In the genomic region with DNA sequence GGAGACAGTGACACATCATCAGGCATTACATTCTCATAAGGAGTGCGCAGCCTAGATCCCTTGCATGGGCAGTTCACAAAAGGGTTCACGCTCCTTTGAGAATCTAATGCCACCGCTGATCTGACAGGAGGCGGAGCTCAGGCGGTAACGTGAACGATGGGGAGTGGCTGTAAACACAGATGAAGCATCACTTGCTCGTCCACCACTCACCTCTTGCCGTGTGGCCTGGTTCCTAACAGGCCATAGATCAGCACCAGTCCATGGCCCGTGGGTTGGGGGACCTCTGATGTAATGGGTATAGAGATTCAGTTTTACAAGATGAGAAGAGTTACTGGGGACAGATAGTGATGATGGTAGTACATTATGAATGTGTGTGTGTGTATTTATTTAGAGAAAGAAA, we compare ENCODE assay signal across 2 cellular contexts.
TF ChIP-seq lines count a peak whose summit lies in the region.

No MANE protein-coding gene starts in this region.

TF ChIP-seq in HEK293, 187 proteins besides CTCF, POLR2A, EP300 and RAD21:
- TF ChIP-seq ZNF610 (tag by site-specific recombination; IDR thresholded peaks at IDR 0.05; ENCODE audit: borderline replicate concordance) (peak; percentile 97), ZNF433 (tag by site-specific recombination; IDR thresholded peaks at IDR 0.05; ENCODE audit: low read depth) (no peak)
TF ChIP-seq in HEK293: peak in this region for 1.

TF ChIP-seq in IMR-90, 13 proteins besides CTCF, POLR2A, EP300 and RAD21:
- no peak for TF ChIP-seq SMC3 (IDR thresholded peaks at IDR 0.05; ENCODE audit: low read depth, low read length)
- no peak for TF ChIP-seq NFE2L2 (IDR thresholded peaks at IDR 0.05; ENCODE audit: low read depth, low read length)
- TF ChIP-seq CHD1 (IDR thresholded peaks at IDR 0.05; ENCODE audit: low read depth, low read length): no peak
- no peak for TF ChIP-seq FOS (IDR thresholded peaks at IDR 0.05; ENCODE audit: low read depth, low read length)
- no peak for TF ChIP-seq MAFK (IDR thresholded peaks at IDR 0.05; ENCODE audit: low read depth, low read length)
- TF ChIP-seq MAZ (IDR thresholded peaks at IDR 0.05; ENCODE audit: borderline replicate concordance, low read depth, low read length): no peak
- no peak for TF ChIP-seq RCOR1 (IDR thresholded peaks at IDR 0.05; ENCODE audit: insufficient replicate concordance, low read length)
- no peak for TF ChIP-seq CEBPB (IDR thresholded peaks at IDR 0.05; ENCODE audit: low read depth, low read length)
